Comparison of ENCODE assay signal across 19 cellular contexts in the genomic region with DNA sequence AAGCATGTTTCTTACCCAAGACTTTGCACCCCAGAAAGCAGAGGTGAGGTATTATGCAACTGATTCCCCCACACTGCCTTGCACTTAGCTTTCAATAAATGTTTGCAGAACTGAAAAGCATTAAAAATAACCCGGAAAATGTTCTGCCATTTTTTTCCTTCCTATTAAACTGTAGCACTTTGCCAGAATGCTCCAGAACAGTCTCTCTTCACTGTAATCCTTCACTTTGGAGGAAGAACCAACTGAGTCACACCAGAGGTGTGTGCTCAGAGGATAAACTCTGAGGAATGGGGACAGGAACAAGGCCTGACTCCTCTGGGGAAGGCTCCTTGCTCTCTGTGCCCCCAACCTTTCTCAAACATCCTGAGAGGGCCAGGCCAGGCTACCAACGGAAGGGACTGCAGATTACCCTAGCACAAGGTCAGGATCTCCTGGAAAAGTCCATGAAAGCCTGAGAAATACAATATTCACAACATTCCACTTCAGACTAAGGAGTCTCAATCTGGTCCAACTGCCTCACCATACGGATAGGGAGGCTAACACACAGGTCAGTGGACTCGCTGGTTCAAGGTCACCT. TPM values are rescaled to one million over a fixed set of nuclear protein-coding genes. Genes with fewer than 3 reads are reported as not detected.
DNase-seq lines count a peak whose midpoint lies in the region; ATAC-seq and TF ChIP-seq lines count a peak whose summit lies in the region.
"Had no signal": no experiment of that assay in that cellular context is flagged by ENCODE, and none has a peak within 500 bp of the region (broad histone marks: within the 10 kb centered on the region; RNA-seq: fewer than 3 reads in every experiment).

No MANE protein-coding gene starts in this region.

- no peaks in the 10 kb centered on the region for H3K27me3 Mint-ChIP-seq in CD4-positive, alpha-beta memory T cell
- H3K27me3 Mint-ChIP-seq in central memory CD8-positive, alpha-beta T cell: no peaks in the 10 kb centered on the region
- H3K27me3 Mint-ChIP-seq: activated naive CD8-positive, alpha-beta T cell had no signal

- no peaks in the 10 kb centered on the region for H3K9me3 Mint-ChIP-seq in CD4-positive, alpha-beta memory T cell
- H3K9me3 Mint-ChIP-seq in central memory CD8-positive, alpha-beta T cell: no peaks in the 10 kb centered on the region

- H3K27ac ChIP-seq in CD4-positive, alpha-beta memory T cell (ENCODE audit: low read depth, low read length): no peak overlapping the region
- H3K27ac ChIP-seq in HL-60 (replicated peaks): peak overlapping the region; percentile 1; the same call in 1 of the 2 replicates
- peak overlapping the region; percentile 62 for H3K27ac ChIP-seq in neutrophil
- H3K27ac ChIP-seq: body of pancreas, gastroesophageal sphincter, left lung, parathyroid adenoma had no signal

- H3K36me3 Mint-ChIP-seq in CD4-positive, alpha-beta memory T cell: peaks cover 5 to 33% of the 10 kb centered on the region in 2 donors
- H3K36me3 Mint-ChIP-seq in central memory CD8-positive, alpha-beta T cell (ENCODE audit: insufficient read depth): peaks cover 8% of the 10 kb centered on the region

- H3K9me3 ChIP-seq in CD4-positive, alpha-beta memory T cell (ENCODE audit: control insufficient read depth in 1 of 2, low read length in 2 of 2): no peaks in the 10 kb centered on the region
- H3K9me3 ChIP-seq in neutrophil: no peaks in the 10 kb centered on the region
- H3K9me3 ChIP-seq: body of pancreas, gastroesophageal sphincter, left lung had no signal

- peak overlapping the region in 5 of 7 donors; percentile 2 to 55 (median 37) for H3K27ac Mint-ChIP-seq in CD4-positive, alpha-beta memory T cell
- peak overlapping the region; percentile 26 for H3K27ac Mint-ChIP-seq in central memory CD8-positive, alpha-beta T cell (ENCODE audit: low read depth)
- H3K27ac Mint-ChIP-seq: activated naive CD8-positive, alpha-beta T cell had no signal

- H3K4me1 ChIP-seq in CD4-positive, alpha-beta memory T cell (ENCODE audit: insufficient read depth, low read length): peaks cover 86% of the 10 kb centered on the region
- peaks cover 48 to 56% of the 10 kb centered on the region in 2 experiments for H3K4me1 ChIP-seq in neutrophil (ENCODE audit: control insufficient read depth in 1 of 2, insufficient read depth in 1 of 2, low read depth in 1 of 2, low read length in 1 of 2)
- H3K4me1 ChIP-seq: parathyroid adenoma had no signal

- no peak for DNase-seq in CD4-positive, alpha-beta memory T cell
- no peak for DNase-seq in HL-60 (ENCODE audit: low read depth in 1 of 2, low spot score in 1 of 2)
- no peak for DNase-seq in central memory CD8-positive, alpha-beta T cell (ENCODE audit: low spot score in 2 of 2)
- no peak for DNase-seq in omental fat pad (ENCODE audit: low spot score)
- no peak for DNase-seq in central memory CD4-positive, alpha-beta T cell
- no peak for DNase-seq in DMS 273 (lab: John Stamatoyannopoulos, UW; ENCODE audit: unreplicated experiment)
- DNase-seq: AML-193, body of pancreas, DMS 273 treated with DMSO at 0.1 percent for 48 hours, KG1, left lung, NCI-H1105 treated with DMSO at 0.1 percent for 48 hours, NCI-H526 treated with DMSO at 0.1 percent for 48 hours had no signal

- CTCF ChIA-PET in CD4-positive, alpha-beta memory T cell (lab: Charles Lee; ENCODE audit: partially characterized antibody): interaction anchor here (1.0 kb wide), 1 partner anchor 17 kb away, joined by 3 read pairs; no protein-coding TSS in a partner anchor

- TF ChIP-seq CTCF in HL-60 (IDR thresholded peaks at IDR 0.05; ENCODE audit: insufficient read depth, low read length) (no peak), neutrophil (IDR thresholded peaks at IDR 0.05) (no peak), omental fat pad (IDR thresholded peaks at IDR 0.05) (no peak)

- POLR2A ChIA-PET in CD4-positive, alpha-beta memory T cell (lab: Charles Lee; ENCODE audit: partially characterized antibody): no interaction called here

- H3K27me3 ChIP-seq in CD4-positive, alpha-beta memory T cell (ENCODE audit: insufficient read depth, low read length): no peaks in the 10 kb centered on the region
- H3K27me3 ChIP-seq in HL-60 (ENCODE audit: insufficient read depth, poor library complexity, severe bottlenecking) (no peaks in the 10 kb centered on the region), neutrophil (no peaks in the 10 kb centered on the region)
- H3K27me3 ChIP-seq: body of pancreas, gastroesophageal sphincter, left lung had no signal

- no peak overlapping the region for H3K4me3 ChIP-seq in CD4-positive, alpha-beta memory T cell (ENCODE audit: low read length in 2 of 2)
- H3K4me3 ChIP-seq in HL-60 (replicated peaks; ENCODE audit: insufficient read depth, low read length) (no peak overlapping the region), neutrophil (ENCODE audit: low read depth in 1 of 2, low read length in 1 of 2) (no peak overlapping the region)
- H3K4me3 ChIP-seq: body of pancreas, gastroesophageal sphincter, left lung had no signal

- H3K4me3 Mint-ChIP-seq in CD4-positive, alpha-beta memory T cell: no peak overlapping the region
- no peak overlapping the region for H3K4me3 Mint-ChIP-seq in central memory CD8-positive, alpha-beta T cell
- H3K4me3 Mint-ChIP-seq: activated naive CD8-positive, alpha-beta T cell had no signal

- H3K4me1 Mint-ChIP-seq in CD4-positive, alpha-beta memory T cell: peaks cover 58 to 93% (median 74%) of the 10 kb centered on the region in 4 donors
- H3K4me1 Mint-ChIP-seq in central memory CD8-positive, alpha-beta T cell: peaks cover 88% of the 10 kb centered on the region

- intact Hi-C loops in CD4-positive, alpha-beta memory T cell (cut with micrococcal nuclease): no loop called here

- no peak for ATAC-seq in central memory CD8-positive, alpha-beta T cell (replicated peaks; ENCODE audit: extremely low read depth, poor library complexity, severe bottlenecking)
- no peak for ATAC-seq in omental fat pad (ENCODE audit: low FRiP score)
- ATAC-seq: activated CD4-positive, CD25-positive, alpha-beta regulatory T cell treated with anti-CD3 and anti-CD28 coated beads, Interleukin-2, amount 50 U/mL, for 24 hours; body of pancreas; gastroesophageal sphincter; HCT116; left lung had no signal

- H3K36me3 ChIP-seq in CD4-positive, alpha-beta memory T cell (ENCODE audit: insufficient read depth, low read length): no peaks in the 10 kb centered on the region
- peaks cover 7% of the 10 kb centered on the region for H3K36me3 ChIP-seq in neutrophil
- H3K36me3 ChIP-seq: gastroesophageal sphincter, left lung had no signal

RNA-seq across cellular contexts. Expression of a gene that starts 19.0 kb away (rescaled TPM):
- 100 to 1,000 TPM; 134 TPM for total RNA-seq in CD4-positive, alpha-beta memory T cell
- 10 to 100 TPM; 52.7 to 64.5 TPM for polyA plus RNA-seq in CD4-positive, alpha-beta memory T cell
- 10 to 100 TPM; 35.5 to 60.4 (median 47.3) TPM for total RNA-seq in omental fat pad
